In the genomic region with DNA sequence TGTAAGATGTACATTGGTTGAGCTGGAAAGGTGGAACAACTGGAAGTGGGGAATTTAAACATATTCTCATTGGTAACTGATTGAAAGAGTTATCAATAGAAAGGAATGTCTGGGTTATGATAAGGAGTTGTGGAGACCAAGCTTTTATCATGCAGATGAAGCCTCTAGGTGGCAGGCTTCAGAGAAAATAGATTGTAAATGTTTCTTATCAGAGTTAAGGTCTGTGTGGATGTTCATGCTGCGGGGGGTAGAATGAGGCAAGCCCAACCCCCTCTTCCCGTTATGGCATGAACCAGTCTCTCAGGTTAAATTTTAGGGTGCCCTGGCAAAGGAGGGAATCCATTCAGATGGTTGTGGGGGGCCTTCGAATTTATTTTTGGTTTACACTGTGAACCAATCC, we compare ENCODE assay signal across 13 cellular contexts. TPM values are rescaled to one million over a fixed set of nuclear protein-coding genes. Genes with fewer than 3 reads are reported as not detected.
A peak's percentile ranks its signal among the peaks of the same experiment; 100 is the strongest.
DNase-seq lines count a peak whose midpoint lies in the region; ATAC-seq, FAIRE-seq and TF ChIP-seq lines count a peak whose summit lies in the region.
"Had no signal": no experiment of that assay in that cellular context is flagged by ENCODE, and none has a peak within 500 bp of the region (broad histone marks: within the 10 kb centered on the region; RNA-seq: fewer than 3 reads in every experiment).

No MANE protein-coding gene starts in this region.

- no peak for DNase-seq in BJ (ENCODE audit: low read depth)
- peak; percentile 49 for DNase-seq in Karpas-422
- peak in 3 of 4 experiments; percentile 21 to 29 (median 28) for DNase-seq in K562 (ENCODE audit: extremely low read depth in 1 of 4, low spot score in 3 of 4)
- peak; percentile 70 for DNase-seq in mesendoderm
- no peak for DNase-seq in NCI-H1105 (lab: John Stamatoyannopoulos, UW)
- DNase-seq in heart right ventricle, result no peak
- DNase-seq: AML-193, DMS153, foreskin melanocyte, mammary epithelial cell, NCI-H1048 had no signal

- H3K27me3 ChIP-seq in BJ (ENCODE audit: control insufficient read depth, insufficient read depth, low read length) (no peaks in the 10 kb centered on the region), Karpas-422 (ENCODE audit: low read length) (no peaks in the 10 kb centered on the region), K562 (ENCODE audit: control insufficient read depth in 2 of 2, insufficient read depth in 2 of 2, low read length in 2 of 2) (no peaks in the 10 kb centered on the region), mesendoderm (ENCODE audit: insufficient read depth, low read length, poor library complexity) (no peaks in the 10 kb centered on the region), heart right ventricle (no peaks in the 10 kb centered on the region)

- WGBS in K562 (ENCODE audit: insufficient coverage, low coverage, missing lambda C conversion rate), result 4% methylated on average over 3 of the region's 3 CpGs
- no CpG with 5 or more reads among the region's 3 CpGs for WGBS in mesendoderm (ENCODE audit: extremely low coverage, insufficient coverage, low lambda C conversion rate)
- WGBS in heart right ventricle, 2 donors, result 45 to 75% methylated on average over 3 of the region's 3 CpGs

- intact Hi-C loops in K562 (cut with micrococcal nuclease), result no loop called here
- intact Hi-C loops in heart right ventricle (cut with DNase I), result no loop called here

- H3K79me1 ChIP-seq in mesendoderm (ENCODE audit: low read length), result no peaks in the 10 kb centered on the region

- H4K5ac ChIP-seq in mesendoderm (ENCODE audit: low read length), result no peak overlapping the region

- TF ChIP-seq POLR2A in K562 (conservative IDR thresholded peaks at IDR 0.05) (no peak), GM18505 (IDR thresholded peaks at IDR 0.05; ENCODE audit: borderline replicate concordance, extremely low read depth, insufficient read depth, insufficient read length) (no peak)

- CTCF ChIA-PET in BJ (lab: Yijun Ruan, JAX), result interaction anchor here (1.2 kb wide), 1 partner anchor 9 kb away, joined by 4 read pairs; no protein-coding TSS in a partner anchor
- CTCF ChIA-PET in K562 (lab: Yijun Ruan, JAX; ENCODE audit: low intra/inter-chr PET ratio), result no interaction called here

- H3K27ac ChIP-seq in Karpas-422 (ENCODE audit: low read length) (no peak overlapping the region), K562 (ENCODE audit: extremely low read depth, low read depth, low read length) (no peak overlapping the region), mesendoderm (ENCODE audit: low read depth, low read length) (no peak overlapping the region), heart right ventricle (no peak overlapping the region)

- H2AFZ ChIP-seq in Karpas-422 (ENCODE audit: low read length) (no peak overlapping the region), K562 (ENCODE audit: low read depth, low read length) (no peak overlapping the region)

- H3K9me2 ChIP-seq in Karpas-422 (replicated peaks; ENCODE audit: insufficient read depth, low read length), result no peaks in the 10 kb centered on the region

- no peaks in the 10 kb centered on the region for H3K9me3 ChIP-seq in Karpas-422 (ENCODE audit: low read length)
- no peaks in the 10 kb centered on the region for H3K9me3 ChIP-seq in K562 (replicated peaks; ENCODE audit: control insufficient read depth, insufficient read depth, low read depth, low read length)
- H3K9me3 ChIP-seq in heart right ventricle, result peaks cover 0 to 4% (median 0%) of the 10 kb centered on the region in 11 donors

- BruUV-seq in K562 (replicated peaks; lab: Mats Ljungman, UMichigan), result no TSS peak

- TF ChIP-seq RAD21 in K562 (CRISPR knock-in tag; conservative IDR thresholded peaks at IDR 0.05 in 1 of 2, IDR thresholded peaks at IDR 0.05 in 1 of 2), result peak in 1 of 2 experiments; percentile 31; a peak in 3 of 4 replicates

- no peak overlapping the region for H4K8ac ChIP-seq in mesendoderm (ENCODE audit: low read depth, low read length)

- no peak overlapping the region for H3K4me3 ChIP-seq in BJ (ENCODE audit: low read depth, low read length)
- no peak overlapping the region for H3K4me3 ChIP-seq in Karpas-422 (ENCODE audit: low read length)
- no peak overlapping the region for H3K4me3 ChIP-seq in K562
- H3K4me3 ChIP-seq in mesendoderm (ENCODE audit: low read length), result no peak overlapping the region
- H3K4me3 ChIP-seq in heart right ventricle, result no peak overlapping the region

- H3K79me2 ChIP-seq in Karpas-422 (ENCODE audit: low read length) (no peaks in the 10 kb centered on the region), K562 (ENCODE audit: control insufficient read depth, insufficient read depth, low read length) (no peaks in the 10 kb centered on the region), mesendoderm (ENCODE audit: control insufficient read depth, insufficient read depth, low read length) (no peaks in the 10 kb centered on the region)

- H3K9ac ChIP-seq in Karpas-422 (ENCODE audit: low read length) (no peak overlapping the region), K562 (ENCODE audit: insufficient read depth in 1 of 2, low read depth in 2 of 2, low read length in 2 of 2) (no peak overlapping the region), mesendoderm (ENCODE audit: low read length) (no peak overlapping the region)

- H3K36me3 ChIP-seq in BJ (ENCODE audit: control insufficient read depth, insufficient read depth, low read length) (no peaks in the 10 kb centered on the region), Karpas-422 (ENCODE audit: insufficient read depth, low read length) (no peaks in the 10 kb centered on the region), K562 (ENCODE audit: control insufficient read depth, insufficient read depth, low read length) (no peaks in the 10 kb centered on the region), mesendoderm (ENCODE audit: control insufficient read depth, insufficient read depth, low read length) (no peaks in the 10 kb centered on the region), heart right ventricle (peaks cover 0 to 52% (median 0%) of the 10 kb centered on the region in 9 donors)

- no peak overlapping the region for H2AK5ac ChIP-seq in mesendoderm (ENCODE audit: low read length)

- POLR2A ChIA-PET in BJ (lab: Charles Lee) (no interaction called here), K562 (lab: Yijun Ruan, JAX) (no interaction called here)

- H3K18ac ChIP-seq in mesendoderm (ENCODE audit: low read length), result no peak overlapping the region

- no peak for FAIRE-seq in K562 (lab: Jason Lieb, UNC)

- no peaks in the 10 kb centered on the region for H4K20me1 ChIP-seq in Karpas-422 (ENCODE audit: insufficient read depth, low read depth, low read length)
- no peaks in the 10 kb centered on the region for H4K20me1 ChIP-seq in K562 (replicated peaks; ENCODE audit: control insufficient read depth, insufficient read depth, low read length)

- in situ Hi-C loops in K562 (cut with MboI), result no loop called here

- H2BK120ac ChIP-seq in mesendoderm (ENCODE audit: low read depth, low read length), result no peak overlapping the region

- no peak overlapping the region for H3K23ac ChIP-seq in mesendoderm (ENCODE audit: low read length)

- TF ChIP-seq EP300 in K562 (IDR thresholded peaks at IDR 0.05; ENCODE audit: low read length), result no peak

- peak overlapping the region; percentile 69 for H3K56ac ChIP-seq in mesendoderm (ENCODE audit: low read length)

- TF ChIP-seq CTCF in BJ (IDR thresholded peaks at IDR 0.05; ENCODE audit: insufficient read depth, low read depth, low read length), result peak; percentile 4; the same call in 1 of the 2 replicates
- peak in 2 of 3 experiments; percentile 20 to 25; a peak in 2 of 6 replicates for TF ChIP-seq CTCF in K562 (IDR thresholded peaks at IDR 0.05 in 2 of 3, conservative IDR thresholded peaks at IDR 0.05 in 1 of 3; ENCODE audit: insufficient read depth in 2 of 3, low read depth in 1 of 3, low read length in 3 of 3)
- peak in 3 of 9 donors; percentile 17 to 20 (median 17) for TF ChIP-seq CTCF in heart right ventricle (IDR thresholded peaks at IDR 0.05)

- H3K4ac ChIP-seq in mesendoderm (ENCODE audit: low read depth, low read length), result no peak overlapping the region

- no peaks in the 10 kb centered on the region for H3K9me1 ChIP-seq in K562 (ENCODE audit: control insufficient read depth, insufficient read depth, low read length)

- H2BK5ac ChIP-seq in mesendoderm (ENCODE audit: low read length), result peak overlapping the region; percentile 31

- ATAC-seq in K562 (peak; percentile 58), GM18505 (IDR thresholded peaks at IDR 0.05; ENCODE audit: unreplicated experiment) (no peak), GM18873 (IDR thresholded peaks at IDR 0.05; ENCODE audit: low FRiP score, unreplicated experiment) (no peak), heart right ventricle (no peak)

- H3K4me2 ChIP-seq in Karpas-422 (ENCODE audit: low read depth, low read length, poor library complexity, severe bottlenecking), result no peak overlapping the region
- H3K4me2 ChIP-seq in K562 (ENCODE audit: insufficient read depth, low read length), result no peak overlapping the region
- H3K4me2 ChIP-seq in mesendoderm (ENCODE audit: low read length), result no peak overlapping the region

- H3K4me1 ChIP-seq in Karpas-422 (ENCODE audit: low read length), result no peaks in the 10 kb centered on the region
- peaks cover 0 to 6% of the 10 kb centered on the region in 2 experiments; a peak in 2 of 5 replicates for H3K4me1 ChIP-seq in K562 (replicated peaks in 1 of 2; ENCODE audit: control insufficient read depth in 2 of 2, insufficient read depth in 2 of 2, low read length in 2 of 2)
- no peaks in the 10 kb centered on the region for H3K4me1 ChIP-seq in mesendoderm (ENCODE audit: control insufficient read depth, low read depth, low read length)
- H3K4me1 ChIP-seq in heart right ventricle, result no peaks in the 10 kb centered on the region

- H2BK15ac ChIP-seq in mesendoderm (replicated peaks; ENCODE audit: low read depth), result no peak overlapping the region

RNA-seq across cellular contexts. Expression of a gene that starts 16.0 kb away (rescaled TPM):
- polyA plus RNA-seq in BJ (2011; rRNA removed), result 12.0 and 12.6 TPM in 2 replicates
- polyA minus RNA-seq in BJ (2011; rRNA and poly(A)+ RNA removed), result 13.2 and 13.8 TPM in 2 replicates
- total RNA-seq in Karpas-422 (2014; rRNA removed; shearing (Covaris generic); ENCODE audit: low replicate concordance), result not detected in 2 replicates
- total RNA-seq in K562 (2011; cell fraction: chromatin; rRNA removed; ENCODE audit: low replicate concordance), result 0.28 TPM in 1 of 2 replicates, not detected in the other
- total RNA-seq in K562 (2011; cell fraction: nucleolus; rRNA removed), result not detected in 2 replicates
- 0.07 and 0.31 TPM in 2 replicates for total RNA-seq in K562 (2011; cell fraction: nucleoplasm; rRNA removed)
- 0.04 and 0.05 TPM in 2 replicates for total RNA-seq in K562 (2014; rRNA removed)
- 0.07 and 0.29 TPM in 2 replicates for total RNA-seq in K562 (2014; rRNA removed; fragmentation: Illumina TruSeq; extraction: Trizol)
- 0.11 TPM in 2 replicates for total RNA-seq in K562 (2015; rRNA removed; fragmentation: Illumina TruSeq; extraction: Trizol)
- total RNA-seq in K562 (2021), result 0.13 and 0.16 TPM in 2 replicates
- polyA plus RNA-seq in K562 (2011; rRNA removed), result 0.06 and 0.11 TPM in 2 replicates
- 0.04 and 0.25 TPM in 2 replicates for polyA plus RNA-seq in K562 (2011; cell fraction: cytosol; rRNA removed)
- polyA plus RNA-seq in K562 (2011; cell fraction: nucleus; rRNA removed), result 0.16 and 0.20 TPM in 2 replicates
- 0.21 and 0.89 TPM in 2 replicates for polyA plus RNA-seq in K562 (2012)
- polyA plus RNA-seq in K562 (2014; fragmentation: Illumina TruSeq; extraction: Trizol), result 0.06 and 0.15 TPM in 2 replicates
- polyA plus RNA-seq in K562 (2014; fragmentation: Nextera tagmentation; extraction: Ambion mirVana), result under 1 TPM; 0.22 to 0.23 TPM
- polyA plus RNA-seq in K562 (2014; rRNA removed), result 1.3 TPM in 1 of 2 replicates, not detected in the other
- 0.03 and 0.04 TPM in 2 replicates for polyA minus RNA-seq in K562 (2011; rRNA and poly(A)+ RNA removed)
- polyA minus RNA-seq in K562 (2011; cell fraction: cytosol; rRNA and poly(A)+ RNA removed), result not detected in 2 replicates
- polyA minus RNA-seq in K562 (2011; cell fraction: nucleus; rRNA and poly(A)+ RNA removed), result 0.13 TPM in 1 of 2 replicates, not detected in the other
- 1.4 TPM for polyA plus RNA-seq in mesendoderm (2013, experiment 1 of 2)
- 1.3 TPM for polyA plus RNA-seq in mesendoderm (2013, experiment 2 of 2)
- 10 to 100 TPM in 4 of 10 donors, 1 to 10 TPM in 6; 4.6 to 19.0 (median 8.8) TPM for total RNA-seq in heart right ventricle
- polyA plus RNA-seq in heart right ventricle, result 1 to 10 TPM; 4.2 to 5.8 TPM

Comparison
In these comparisons a context has a peak if more than half of its experiments do, and no peak if none do; other contexts are left out.
1. DNase-seq: peak in Karpas-422 (single experiment), K562 (3 of 4) and mesendoderm (single experiment); none in BJ (single experiment), NCI-H1105 (single experiment) and heart right ventricle (0 of 2).